ENCODE assay signal across 14 cellular contexts in the genomic region with DNA sequence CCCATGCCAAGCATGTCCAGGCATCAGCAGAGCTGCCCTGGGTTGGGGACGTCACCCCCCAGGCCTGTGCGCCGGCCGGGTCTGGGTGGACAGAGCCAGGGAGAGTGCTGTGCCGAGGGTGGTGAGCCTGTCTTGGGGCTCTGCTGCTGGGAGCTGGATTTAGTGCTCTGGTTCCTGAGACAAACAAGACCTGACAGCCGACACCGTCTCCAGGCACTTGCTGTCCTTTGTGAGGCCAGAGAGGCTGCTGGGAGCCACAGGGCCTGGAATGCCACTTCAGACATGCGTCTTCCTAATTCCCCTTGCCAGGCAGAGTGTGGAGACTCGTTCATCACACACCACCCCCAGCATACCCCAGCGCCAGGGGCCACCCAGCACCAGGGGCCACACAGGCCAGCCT.
"Had no signal": no experiment of that assay in that cellular context is flagged by ENCODE, and none has a peak within 500 bp of the region (broad histone marks: within the 10 kb centered on the region; RNA-seq: fewer than 3 reads in every experiment).

No MANE protein-coding gene starts in this region.

- DNase-seq: activated CD4-positive, alpha-beta T cell treated with anti-CD3 and anti-CD28 coated beads, Interleukin-2, amount 10 ng/mL, durations not matched to agents 7 days and 5 days; activated naive CD4-positive, alpha-beta T cell treated with anti-CD3 and anti-CD28 coated beads for 36 hours; caudate nucleus; islet precursor cell; mucosa of descending colon; natural killer cell; sigmoid colon; stimulated activated CD4-positive, alpha-beta T cell treated with anti-CD3 and anti-CD28 coated beads, Interleukin-1b, Interleukin-23, amount 100 ng/mL, for 48 hours; T-helper 2 cell had no signal

- H3K9me3 Mint-ChIP-seq: activated naive CD4-positive, alpha-beta T cell treated with anti-CD3 and anti-CD28 coated beads for 36 hours; activated T-helper 2 cell treated with anti-CD3 and anti-CD28 coated beads, Interferon-gamma antibody, Interleukin-2, Interleukin-4, amounts not matched to agents 10 μg/mL and 5 μg/mL and 100 μg/mL, durations not matched to agents 14 hours and 24 hours and 36 hours; natural killer cell had no signal

- H3K36me3 Mint-ChIP-seq: natural killer cell had no signal

- ATAC-seq: gastroesophageal sphincter, left lobe of liver, mucosa of descending colon, natural killer cell had no signal

- FAIRE-seq: colon, endometrium had no signal

- H3K4me3 Mint-ChIP-seq: activated CD4-positive, alpha-beta T cell treated with anti-CD3 and anti-CD28 coated beads, Interleukin-2, amount 10 ng/mL, durations not matched to agents 7 days and 5 days; activated naive CD4-positive, alpha-beta T cell treated with anti-CD3 and anti-CD28 coated beads for 36 hours; natural killer cell had no signal

- H3K27ac Mint-ChIP-seq: activated CD4-positive, alpha-beta T cell treated with anti-CD3 and anti-CD28 coated beads, Interleukin-2, amount 10 ng/mL, durations not matched to agents 7 days and 5 days; activated naive CD4-positive, alpha-beta T cell treated with anti-CD3 and anti-CD28 coated beads for 36 hours; activated T-helper 2 cell treated with anti-CD3 and anti-CD28 coated beads, Interferon-gamma antibody, Interleukin-2, Interleukin-4, amounts not matched to agents 10 μg/mL and 5 μg/mL and 100 μg/mL, durations not matched to agents 14 hours and 24 hours and 36 hours; natural killer cell had no signal
